8 cellular contexts compared by ENCODE assay signal in the genomic region with DNA sequence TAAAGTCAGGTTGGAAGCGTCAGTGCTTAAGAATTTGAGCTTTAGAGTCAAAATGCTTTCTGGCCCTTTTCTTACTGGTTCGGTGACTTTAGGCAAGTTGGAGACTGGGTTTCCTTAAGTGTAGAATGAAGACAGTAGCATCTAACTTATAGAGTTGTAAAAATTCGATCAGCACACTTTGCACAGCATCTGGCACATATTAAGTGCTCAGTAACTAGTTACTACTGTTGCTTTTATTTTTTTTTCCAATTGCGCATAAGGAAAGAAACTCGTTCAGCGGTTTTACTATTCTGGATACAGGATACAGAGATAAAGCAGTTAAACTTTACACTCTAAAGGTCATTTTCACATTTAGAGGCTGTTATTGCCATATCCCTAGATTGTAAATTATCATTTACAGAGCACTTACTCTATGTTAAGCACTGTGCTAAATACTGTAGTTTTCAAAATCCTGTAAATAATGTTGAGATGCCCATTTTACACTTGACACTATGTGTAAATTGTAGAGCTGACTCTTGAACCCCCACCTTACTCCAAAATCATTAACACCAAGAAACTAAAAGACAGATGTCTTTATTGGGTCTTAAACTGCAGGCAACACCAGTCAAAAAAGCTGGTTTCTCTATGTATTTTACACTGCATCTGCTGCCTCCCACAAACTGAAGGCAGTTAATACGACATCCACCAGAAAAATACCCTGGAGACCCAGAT. TPM values are rescaled to one million over a fixed set of nuclear protein-coding genes. Genes with fewer than 3 reads are reported as not detected.
DNase-seq lines count a peak whose midpoint lies in the region; ATAC-seq and TF ChIP-seq lines count a peak whose summit lies in the region.

No MANE protein-coding gene starts in this region.

- peaks cover 47% of the 10 kb centered on the region for H3K36me3 ChIP-seq in right atrium auricular region
- peaks cover 38% of the 10 kb centered on the region for H3K36me3 ChIP-seq in mesodermal cell (ENCODE audit: control insufficient read depth, insufficient read depth, low read length)

- no peaks in the 10 kb centered on the region for H3K9me3 ChIP-seq in right atrium auricular region
- H3K9me3 ChIP-seq in mesodermal cell (ENCODE audit: control insufficient read depth, low read length), result no peaks in the 10 kb centered on the region

- CTCF ChIA-PET in HEK293T (lab: Yijun Ruan, JAX), result interaction anchor here (0.6 to 1.5 kb wide), 4 partner anchors 11 to 183 kb away, joined by 3 to 4 read pairs (median 3); no protein-coding TSS in a partner anchor

- no peaks in the 10 kb centered on the region for H3K27me3 ChIP-seq in right atrium auricular region

- H3K27ac Mint-ChIP-seq in brain, result peak overlapping the region; percentile 96 to 97 (median 96)

- H3K4me3 ChIP-seq in right atrium auricular region (peak overlapping the region; percentile 84 to 90), mesodermal cell (ENCODE audit: extremely low read depth, insufficient read depth, low read length, poor library complexity, severe bottlenecking) (peak overlapping the region; percentile 87)

- TF ChIP-seq POLR2A in GM18505 (IDR thresholded peaks at IDR 0.05; ENCODE audit: borderline replicate concordance, extremely low read depth, insufficient read depth, insufficient read length), result no peak

- peak overlapping the region; percentile 91 to 98 (median 93) for H3K4me3 Mint-ChIP-seq in brain

- peak overlapping the region; percentile 91 to 95 for H3K27ac ChIP-seq in right atrium auricular region
- peak overlapping the region; percentile 88 for H3K27ac ChIP-seq in mesodermal cell (ENCODE audit: low read depth, low read length, severe bottlenecking)

- POLR2A ChIA-PET in HEK293T (lab: Yijun Ruan, JAX), result interaction anchor here (1.0 to 2.0 kb wide), 6 partner anchors 10 to 127 kb away, joined by 3 to 11 read pairs (median 4); a partner anchor contains a TSS

- no peak for TF ChIP-seq CTCF in right atrium auricular region (IDR thresholded peaks at IDR 0.05)
- TF ChIP-seq CTCF in brain (conservative IDR thresholded peaks at IDR 0.05), result no peak

- no peak for DNase-seq in right atrium auricular region (ENCODE audit: low spot score)
- no peak for DNase-seq in left ventricle myocardium superior
- DNase-seq in NCI-H2227 (lab: John Stamatoyannopoulos, UW; ENCODE audit: unreplicated experiment), result no peak
- DNase-seq in HEK293T (ENCODE audit: extremely low spot score), result no peak
- DNase-seq in NCI-H2107 treated with DMSO at 0.1 percent for 48 hours (lab: John Stamatoyannopoulos, UW; ENCODE audit: unreplicated experiment), result no peak

- intact Hi-C loops in left ventricle myocardium superior (cut with micrococcal nuclease), result no loop called here

- ATAC-seq in left ventricle myocardium superior (no peak), GM18505 (IDR thresholded peaks at IDR 0.05; ENCODE audit: unreplicated experiment) (no peak)

- H3K36me3 Mint-ChIP-seq in brain, result peaks cover 47% of the 10 kb centered on the region

- peaks cover 37% of the 10 kb centered on the region for H3K4me1 Mint-ChIP-seq in brain

- 23% methylated on average over 5 of the region's 7 CpGs; no CpG with 5 or more reads in 1 of the 2 experiments for WGBS in mesodermal cell (ENCODE audit: insufficient coverage in 2 of 2), 2 experiments

- H3K9me3 Mint-ChIP-seq in brain, result no peaks in the 10 kb centered on the region

- peaks cover 10% of the 10 kb centered on the region for H3K27me3 Mint-ChIP-seq in brain

- H3K4me1 ChIP-seq in right atrium auricular region (peaks cover 0 to 31% of the 10 kb centered on the region in 2 donors), mesodermal cell (ENCODE audit: control insufficient read depth, insufficient read depth, low read length, poor library complexity, severe bottlenecking) (no peaks in the 10 kb centered on the region)

TF ChIP-seq in HEK293T, 16 proteins besides CTCF, POLR2A, EP300 and RAD21:
- no peak for TF ChIP-seq L3MBTL2 (conservative IDR thresholded peaks at IDR 0.05)
- no peak for TF ChIP-seq SUZ12 (IDR thresholded peaks at IDR 0.05)
- no peak for TF ChIP-seq LEF1 (IDR thresholded peaks at IDR 0.05; ENCODE audit: borderline replicate concordance)
- no peak for TF ChIP-seq NFRKB (IDR thresholded peaks at IDR 0.05)
- TF ChIP-seq ARNT (IDR thresholded peaks at IDR 0.05), result no peak
- no peak for TF ChIP-seq CTBP1 (IDR thresholded peaks at IDR 0.05; ENCODE audit: borderline replicate concordance)
- TF ChIP-seq HDGF (IDR thresholded peaks at IDR 0.05; ENCODE audit: borderline replicate concordance), result no peak
- no peak for TF ChIP-seq FOXA1 (IDR thresholded peaks at IDR 0.05)
- no peak for TF ChIP-seq FOXM1 (IDR thresholded peaks at IDR 0.05; ENCODE audit: borderline replicate concordance)
- TF ChIP-seq TARDBP (IDR thresholded peaks at IDR 0.05), result no peak
- TF ChIP-seq SP1 (IDR thresholded peaks at IDR 0.05), result no peak
- TF ChIP-seq FOXK2 (IDR thresholded peaks at IDR 0.05), result no peak
- TF ChIP-seq, protein P1, sequence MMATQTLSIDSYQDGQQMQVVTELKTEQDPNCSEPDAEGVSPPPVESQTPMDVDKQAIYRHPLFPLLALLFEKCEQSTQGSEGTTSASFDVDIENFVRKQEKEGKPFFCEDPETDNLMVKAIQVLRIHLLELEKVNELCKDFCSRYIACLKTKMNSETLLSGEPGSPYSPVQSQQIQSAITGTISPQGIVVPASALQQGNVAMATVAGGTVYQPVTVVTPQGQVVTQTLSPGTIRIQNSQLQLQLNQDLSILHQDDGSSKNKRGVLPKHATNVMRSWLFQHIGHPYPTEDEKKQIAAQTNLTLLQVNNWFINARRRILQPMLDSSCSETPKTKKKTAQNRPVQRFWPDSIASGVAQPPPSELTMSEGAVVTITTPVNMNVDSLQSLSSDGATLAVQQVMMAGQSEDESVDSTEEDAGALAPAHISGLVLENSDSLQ (IDR thresholded peaks at IDR 0.05), result no peak
- no peak for TF ChIP-seq BHLHE40 (IDR thresholded peaks at IDR 0.05; ENCODE audit: borderline replicate concordance)
TF ChIP-seq in HEK293T: peak in this region for 0.

RNA-seq across cellular contexts. Expression of a gene that starts 0.9 kb away (rescaled TPM):
- total RNA-seq in right atrium auricular region, result 100 to 1,000 TPM; 263 to 409 TPM
- 180 TPM for total RNA-seq in left ventricle myocardium superior
- 249 TPM for polyA plus RNA-seq in brain (ENCODE audit: insufficient read depth, low read depth, low replicate concordance)
- 249 TPM for polyA plus RNA-seq in mesodermal cell (2013, experiment 1 of 2)
- 221 TPM for polyA plus RNA-seq in mesodermal cell (2013, experiment 2 of 2)

RNA-seq across cellular contexts. Expression of a gene that starts 0.9 kb away (rescaled TPM):
- 10 to 100 TPM; 24.6 to 38.7 TPM for total RNA-seq in right atrium auricular region
- 60.4 TPM for total RNA-seq in left ventricle myocardium superior
- 44.4 TPM for polyA plus RNA-seq in brain (ENCODE audit: insufficient read depth, low read depth, low replicate concordance)
- 24.3 TPM for polyA plus RNA-seq in mesodermal cell (2013, experiment 1 of 2)
- 24.2 TPM for polyA plus RNA-seq in mesodermal cell (2013, experiment 2 of 2)

RNA-seq across cellular contexts. Expression of a gene that starts 35.4 kb away (rescaled TPM):
- 10 to 100 TPM; 39.2 to 60.4 TPM for total RNA-seq in right atrium auricular region
- total RNA-seq in left ventricle myocardium superior, result 46.6 TPM
- 337 TPM for polyA plus RNA-seq in brain (ENCODE audit: insufficient read depth, low read depth, low replicate concordance)
- 354 TPM for polyA plus RNA-seq in mesodermal cell (2013, experiment 1 of 2)
- 292 TPM for polyA plus RNA-seq in mesodermal cell (2013, experiment 2 of 2)

RNA-seq across cellular contexts. Expression of a gene that starts 35.4 kb away (rescaled TPM):
- total RNA-seq in right atrium auricular region (10 to 100 TPM; 18.4 to 20.9 TPM), left ventricle myocardium superior (45.7 TPM)
- polyA plus RNA-seq in brain (ENCODE audit: insufficient read depth, low read depth, low replicate concordance), result 40.6 TPM
- polyA plus RNA-seq in mesodermal cell (2013, experiment 1 of 2), result 43.2 TPM
- 51.6 TPM for polyA plus RNA-seq in mesodermal cell (2013, experiment 2 of 2)

RNA-seq across cellular contexts. Expression of a gene that starts 42.0 kb away (rescaled TPM):
- total RNA-seq in right atrium auricular region, result 100 to 1,000 TPM; 106 to 112 TPM
- total RNA-seq in left ventricle myocardium superior, result 146 TPM
- 105 TPM for polyA plus RNA-seq in brain (ENCODE audit: insufficient read depth, low read depth, low replicate concordance)
- polyA plus RNA-seq in mesodermal cell (2013, experiment 1 of 2), result 174 TPM
- 211 TPM for polyA plus RNA-seq in mesodermal cell (2013, experiment 2 of 2)
